21 cellular contexts compared by ENCODE assay signal in the genomic region with DNA sequence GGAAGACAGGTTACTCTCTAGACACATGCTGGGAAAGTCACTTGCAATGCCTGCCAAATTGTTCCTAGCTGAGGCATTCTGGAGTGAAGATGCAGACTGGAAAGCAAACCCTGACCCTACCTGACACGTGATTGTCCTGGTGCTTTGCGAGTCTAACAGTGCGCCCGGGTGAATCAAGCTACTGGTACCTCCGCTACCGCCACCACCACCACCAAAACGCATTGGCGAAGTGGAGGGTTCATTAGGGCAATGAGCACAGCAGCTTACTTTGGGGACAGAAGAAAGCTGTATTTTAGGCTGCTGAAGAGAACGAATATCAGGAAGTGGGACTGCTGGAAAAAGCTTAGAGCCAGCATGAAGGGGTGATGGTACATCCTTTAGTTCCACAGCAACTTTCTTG. TPM values are rescaled to one million over a fixed set of nuclear protein-coding genes. Genes with fewer than 3 reads are reported as not detected.
A peak's percentile ranks its signal among the peaks of the same experiment; 100 is the strongest.
DNase-seq lines count a peak whose midpoint lies in the region; ATAC-seq and TF ChIP-seq lines count a peak whose summit lies in the region.
"Had no signal": no experiment of that assay in that cellular context is flagged by ENCODE, and none has a peak within 500 bp of the region (broad histone marks: within the 10 kb centered on the region; RNA-seq: fewer than 3 reads in every experiment).

No MANE protein-coding gene starts in this region.

- no peaks in the 10 kb centered on the region for H3K9me3 ChIP-seq in CD4-positive, CD25-positive, alpha-beta regulatory T cell (ENCODE audit: control insufficient read depth in 2 of 2, low read length in 2 of 2)
- H3K9me3 ChIP-seq in DOHH2 (ENCODE audit: control insufficient read depth, insufficient read depth, low read length) (no peaks in the 10 kb centered on the region), HAP-1 (no peaks in the 10 kb centered on the region)
- H3K9me3 ChIP-seq: BE2C, gastrocnemius medialis, mucosa of descending colon, ovary, thoracic aorta had no signal

- H3K4me3 Mint-ChIP-seq in CD4-positive, CD25-positive, alpha-beta regulatory T cell, result peak overlapping the region; percentile 73 to 82 (median 82)
- H3K4me3 Mint-ChIP-seq in activated T-helper 1 cell treated with anti-CD3 and anti-CD28 coated beads, Interleukin-12 subunit alpha, Interleukin-12 subunit beta, Interleukin-2, Interleukin-4 antibody, amounts not matched to agents 30 ng/mL and 10 ng/mL and 1 ng/mL, durations not matched to agents 14 hours and 24 hours and 36 hours, result no peak overlapping the region
- H3K4me3 Mint-ChIP-seq in naive thymus-derived CD8-positive, alpha-beta T cell, result peak overlapping the region; percentile 26 to 85 (median 79)
- H3K4me3 Mint-ChIP-seq: GM23338 had no signal

- peak overlapping the region; percentile 93 to 99 (median 93) for H3K27ac Mint-ChIP-seq in CD4-positive, CD25-positive, alpha-beta regulatory T cell
- H3K27ac Mint-ChIP-seq in activated T-helper 1 cell treated with anti-CD3 and anti-CD28 coated beads, Interleukin-12 subunit alpha, Interleukin-12 subunit beta, Interleukin-2, Interleukin-4 antibody, amounts not matched to agents 30 ng/mL and 10 ng/mL and 1 ng/mL, durations not matched to agents 14 hours and 24 hours and 36 hours, result peak overlapping the region; percentile 90
- peak overlapping the region; percentile 93 to 98 (median 96) for H3K27ac Mint-ChIP-seq in naive thymus-derived CD8-positive, alpha-beta T cell
- H3K27ac Mint-ChIP-seq: GM23338 had no signal

- H3K4me3 ChIP-seq in CD4-positive, CD25-positive, alpha-beta regulatory T cell (ENCODE audit: low read depth, low read length), result peak overlapping the region; percentile 68
- H3K4me3 ChIP-seq in DOHH2 (ENCODE audit: low read length) (peak overlapping the region; percentile 82), HAP-1 (no peak overlapping the region)
- H3K4me3 ChIP-seq: gastrocnemius medialis, GM23338, mucosa of descending colon, ovary, thoracic aorta had no signal

- POLR2A ChIA-PET in naive thymus-derived CD8-positive, alpha-beta T cell (lab: Charles Lee), result interaction anchor here (0.6 to 2.5 kb wide), 8 partner anchors 17 to 614 kb away, joined by 3 to 10 read pairs (median 3); no protein-coding TSS in a partner anchor

- peak overlapping the region; percentile 99 for H3K27ac ChIP-seq in CD4-positive, CD25-positive, alpha-beta regulatory T cell (ENCODE audit: insufficient read depth, low read length, poor library complexity, severe bottlenecking)
- H3K27ac ChIP-seq in DOHH2 (ENCODE audit: low read depth, low read length), result peak overlapping the region; percentile 95
- H3K27ac ChIP-seq: gastrocnemius medialis, ovary, thoracic aorta had no signal

- H4K20me1 ChIP-seq in DOHH2 (ENCODE audit: control insufficient read depth, insufficient read depth, low read depth, low read length), result no peaks in the 10 kb centered on the region

- H3K36me3 Mint-ChIP-seq in CD4-positive, CD25-positive, alpha-beta regulatory T cell, result peaks cover 65% of the 10 kb centered on the region
- H3K36me3 Mint-ChIP-seq in activated T-helper 1 cell treated with anti-CD3 and anti-CD28 coated beads, Interleukin-12 subunit alpha, Interleukin-12 subunit beta, Interleukin-2, Interleukin-4 antibody, amounts not matched to agents 30 ng/mL and 10 ng/mL and 1 ng/mL, durations not matched to agents 14 hours and 24 hours and 36 hours (ENCODE audit: low read depth), result peaks cover 59% of the 10 kb centered on the region
- peaks cover 16 to 86% (median 54%) of the 10 kb centered on the region in 3 donors for H3K36me3 Mint-ChIP-seq in naive thymus-derived CD8-positive, alpha-beta T cell

- H3K4me1 Mint-ChIP-seq in CD4-positive, CD25-positive, alpha-beta regulatory T cell, result peaks cover 47 to 86% (median 64%) of the 10 kb centered on the region in 4 donors
- H3K4me1 Mint-ChIP-seq in activated T-helper 1 cell treated with anti-CD3 and anti-CD28 coated beads, Interleukin-12 subunit alpha, Interleukin-12 subunit beta, Interleukin-2, Interleukin-4 antibody, amounts not matched to agents 30 ng/mL and 10 ng/mL and 1 ng/mL, durations not matched to agents 14 hours and 24 hours and 36 hours (ENCODE audit: low read depth), result peaks cover 67% of the 10 kb centered on the region
- H3K4me1 Mint-ChIP-seq in naive thymus-derived CD8-positive, alpha-beta T cell, result peaks cover 29 to 85% (median 73%) of the 10 kb centered on the region in 4 donors
- H3K4me1 Mint-ChIP-seq: GM23338 had no signal

- no peak for ATAC-seq in CD4-positive, CD25-positive, alpha-beta regulatory T cell (ENCODE audit: low read depth in 2 of 2)
- no peak for ATAC-seq in naive thymus-derived CD8-positive, alpha-beta T cell
- ATAC-seq: gastrocnemius medialis, GM23338, left cardiac atrium had no signal

- peaks cover 66% of the 10 kb centered on the region for H3K36me3 ChIP-seq in CD4-positive, CD25-positive, alpha-beta regulatory T cell (ENCODE audit: control insufficient read depth, insufficient read depth, low read length)
- H3K36me3 ChIP-seq in DOHH2 (ENCODE audit: control insufficient read depth, low read length) (peaks cover 78% of the 10 kb centered on the region), HAP-1 (replicated peaks) (peaks cover 42% of the 10 kb centered on the region)
- H3K36me3 ChIP-seq: ovary had no signal

- peaks cover 42% of the 10 kb centered on the region for H3F3A ChIP-seq in DOHH2 (ENCODE audit: control insufficient read depth, insufficient read depth)

- no peak for DNase-seq in CD4-positive, CD25-positive, alpha-beta regulatory T cell
- no peak for DNase-seq in activated T-helper 1 cell treated with anti-CD3 and anti-CD28 coated beads, Interleukin-12 subunit alpha, Interleukin-12 subunit beta, Interleukin-2, Interleukin-4 antibody, amounts not matched to agents 30 ng/mL and 10 ng/mL and 1 ng/mL, durations not matched to agents 14 hours and 24 hours and 36 hours (ENCODE audit: low spot score)
- DNase-seq in naive thymus-derived CD8-positive, alpha-beta T cell, result no peak
- DNase-seq in activated gamma-delta T cell treated with Interleukin-2 at 50 U/mL for 16 hours (no peak), HAP-1 (ENCODE audit: low spot score in 2 of 2) (no peak), hypothalamus (lab: John Stamatoyannopoulos, UW) (no peak)
- DNase-seq: BE2C; cortex of kidney; erythroblast; gastrocnemius medialis; IMR-90; left cardiac atrium; mucosa of descending colon; NCI-H1930; ovary; SIG-M5; stimulated activated CD4-positive, alpha-beta T cell treated with anti-CD3 and anti-CD28 coated beads, Interleukin-2, amount 100 ng/mL, for 48 hours; T1000 had no signal

- H3K79me2 ChIP-seq in DOHH2 (ENCODE audit: control insufficient read depth, low read length), result peaks cover 79% of the 10 kb centered on the region

- H3K27me3 ChIP-seq in CD4-positive, CD25-positive, alpha-beta regulatory T cell (ENCODE audit: control insufficient read depth, insufficient read depth, low read length), result no peaks in the 10 kb centered on the region
- H3K27me3 ChIP-seq in DOHH2 (ENCODE audit: control insufficient read depth, low read length), result no peaks in the 10 kb centered on the region
- H3K27me3 ChIP-seq in HAP-1 (ENCODE audit: low read depth), result no peaks in the 10 kb centered on the region
- H3K27me3 ChIP-seq: BE2C, gastrocnemius medialis, ovary had no signal

- intact Hi-C loops in activated T-helper 1 cell treated with anti-CD3 and anti-CD28 coated beads, Interleukin-12 subunit alpha, Interleukin-12 subunit beta, Interleukin-2, Interleukin-4 antibody, amounts not matched to agents 30 ng/mL and 10 ng/mL and 1 ng/mL, durations not matched to agents 14 hours and 24 hours and 36 hours (cut with micrococcal nuclease), result no loop called here

- no peaks in the 10 kb centered on the region for H3K9me3 Mint-ChIP-seq in CD4-positive, CD25-positive, alpha-beta regulatory T cell
- no peaks in the 10 kb centered on the region for H3K9me3 Mint-ChIP-seq in activated T-helper 1 cell treated with anti-CD3 and anti-CD28 coated beads, Interleukin-12 subunit alpha, Interleukin-12 subunit beta, Interleukin-2, Interleukin-4 antibody, amounts not matched to agents 30 ng/mL and 10 ng/mL and 1 ng/mL, durations not matched to agents 14 hours and 24 hours and 36 hours
- H3K9me3 Mint-ChIP-seq in naive thymus-derived CD8-positive, alpha-beta T cell, result no peaks in the 10 kb centered on the region
- H3K9me3 Mint-ChIP-seq: GM23338 had no signal

- in situ Hi-C loops in HAP-1 (cut with MboI; ENCODE audit: low sequenced_read_pairs), result no loop called here

- H3K4me2 ChIP-seq in DOHH2 (ENCODE audit: low read length), result peak overlapping the region; percentile 94
- H3K4me2 ChIP-seq: GM23338 had no signal

- H3K9me2 ChIP-seq in DOHH2 (replicated peaks; ENCODE audit: control insufficient read depth, low read length), result no peaks in the 10 kb centered on the region

- peaks cover 75% of the 10 kb centered on the region for H3K4me1 ChIP-seq in CD4-positive, CD25-positive, alpha-beta regulatory T cell (ENCODE audit: control insufficient read depth, insufficient read depth, low read length, poor library complexity, severe bottlenecking)
- peaks cover 93% of the 10 kb centered on the region for H3K4me1 ChIP-seq in DOHH2 (ENCODE audit: control insufficient read depth, low read length)
- no peaks in the 10 kb centered on the region for H3K4me1 ChIP-seq in HAP-1
- H3K4me1 ChIP-seq: BE2C had no signal

- H3K27me3 Mint-ChIP-seq in CD4-positive, CD25-positive, alpha-beta regulatory T cell, result no peaks in the 10 kb centered on the region
- H3K27me3 Mint-ChIP-seq in activated T-helper 1 cell treated with anti-CD3 and anti-CD28 coated beads, Interleukin-12 subunit alpha, Interleukin-12 subunit beta, Interleukin-2, Interleukin-4 antibody, amounts not matched to agents 30 ng/mL and 10 ng/mL and 1 ng/mL, durations not matched to agents 14 hours and 24 hours and 36 hours (ENCODE audit: insufficient read depth), result no peaks in the 10 kb centered on the region
- H3K27me3 Mint-ChIP-seq in naive thymus-derived CD8-positive, alpha-beta T cell, result no peaks in the 10 kb centered on the region

- TF ChIP-seq CTCF in DOHH2 (IDR thresholded peaks at IDR 0.05; ENCODE audit: low read depth, low read length, poor library complexity, severe bottlenecking), result no peak

RNA-seq across cellular contexts. Expression of a gene that starts 7.0 kb away (rescaled TPM):
- total RNA-seq in CD4-positive, CD25-positive, alpha-beta regulatory T cell, result 208 TPM
- 10 to 100 TPM; 13.7 to 21.6 (median 17.0) TPM for polyA plus RNA-seq in CD4-positive, CD25-positive, alpha-beta regulatory T cell
- total RNA-seq in activated T-helper 1 cell treated with anti-CD3 and anti-CD28 coated beads, Interleukin-12 subunit alpha, Interleukin-12 subunit beta, Interleukin-2, Interleukin-4 antibody, amounts not matched to agents 30 ng/mL and 10 ng/mL and 1 ng/mL, durations not matched to agents 14 hours and 24 hours and 36 hours, result 58.8 and 58.9 TPM in 2 replicates
- total RNA-seq in naive thymus-derived CD8-positive, alpha-beta T cell, result 100 to 1,000 TPM; 228 to 256 TPM
- polyA plus RNA-seq in naive thymus-derived CD8-positive, alpha-beta T cell, result 10 to 100 TPM; 10.9 to 18.2 (median 15.2) TPM

RNA-seq across cellular contexts. Expression of a gene that starts 14.1 kb away (rescaled TPM):
- 146 TPM for total RNA-seq in CD4-positive, CD25-positive, alpha-beta regulatory T cell
- 10 to 100 TPM; 32.5 to 44.6 (median 42.5) TPM for polyA plus RNA-seq in CD4-positive, CD25-positive, alpha-beta regulatory T cell
- total RNA-seq in activated T-helper 1 cell treated with anti-CD3 and anti-CD28 coated beads, Interleukin-12 subunit alpha, Interleukin-12 subunit beta, Interleukin-2, Interleukin-4 antibody, amounts not matched to agents 30 ng/mL and 10 ng/mL and 1 ng/mL, durations not matched to agents 14 hours and 24 hours and 36 hours, result 87.4 and 91.8 TPM in 2 replicates
- total RNA-seq in naive thymus-derived CD8-positive, alpha-beta T cell, result 100 to 1,000 TPM; 128 to 138 TPM
- 10 to 100 TPM; 23.5 to 59.1 (median 42.3) TPM for polyA plus RNA-seq in naive thymus-derived CD8-positive, alpha-beta T cell
